In genomic region chr19:18660051-18660910, GRCh38 we compare ENCODE assay signal across 7 cellular contexts.
DNase-seq lines count a peak whose midpoint lies in the region; ATAC-seq, FAIRE-seq and TF ChIP-seq lines count a peak whose summit lies in the region.
"Had no signal": no experiment of that assay in that cellular context is flagged by ENCODE, and none has a peak within 500 bp of the region (broad histone marks: within the 10 kb centered on the region; RNA-seq: fewer than 3 reads in every experiment).

No MANE protein-coding gene starts in this region.

- ATAC-seq in HG03439 (IDR thresholded peaks at IDR 0.05; ENCODE audit: unreplicated experiment) (no peak), HG03521 (IDR thresholded peaks at IDR 0.05; ENCODE audit: unreplicated experiment) (no peak), HG02938 (IDR thresholded peaks at IDR 0.05; ENCODE audit: unreplicated experiment) (no peak)

- H3K27ac ChIP-seq in substantia nigra (ENCODE audit: low read depth, low read length, poor library complexity, severe bottlenecking) = peak overlapping the region; percentile 9

- DNase-seq in RCC 7860 (ENCODE audit: low spot score) (peak; percentile 85), foreskin fibroblast (peak; percentile 30 to 48), substantia nigra (lab: John Stamatoyannopoulos, UW) (peak in 6 of 49 donors; percentile 15 to 73 (median 42))
- DNase-seq: stimulated activated CD4-positive, alpha-beta T cell treated with anti-CD3 and anti-CD28 coated beads, Interleukin-2, amount 100 ng/mL, for 24 hours had no signal

- TF ChIP-seq CTCF in foreskin fibroblast (IDR thresholded peaks at IDR 0.05; ENCODE audit: low read depth, low read length) = no peak

- peak; percentile 60 for FAIRE-seq in RCC 7860 (lab: Jason Lieb, UNC)

- H3K4me3 ChIP-seq in foreskin fibroblast (ENCODE audit: low read depth in 1 of 2, low read length in 2 of 2) = no peak overlapping the region
